13 cellular contexts compared by ENCODE assay signal in genomic region chr11:2388431-2389024, GRCh38. TPM values are rescaled to one million over a fixed set of nuclear protein-coding genes. Genes with fewer than 3 reads are reported as not detected.
DNase-seq lines count a peak whose midpoint lies in the region; ATAC-seq and TF ChIP-seq lines count a peak whose summit lies in the region.
"Had no signal": no experiment of that assay in that cellular context is flagged by ENCODE, and none has a peak within 500 bp of the region (broad histone marks: within the 10 kb centered on the region; RNA-seq: fewer than 3 reads in every experiment).

No MANE protein-coding gene starts in this region.

- H3K27ac Mint-ChIP-seq in activated CD8-positive, alpha-beta memory T cell treated with anti-CD3 and anti-CD28 coated beads, Interleukin-2, amount 10 ng/mL, durations not matched to agents 7 days and 5 days: peak overlapping the region; percentile 72
- peak overlapping the region; percentile 88 for H3K27ac Mint-ChIP-seq in central memory CD8-positive, alpha-beta T cell (ENCODE audit: low read depth)
- peak overlapping the region in 6 of 10 donors; percentile 36 to 90 (median 70) for H3K27ac Mint-ChIP-seq in naive thymus-derived CD8-positive, alpha-beta T cell

- no peak for DNase-seq in activated CD8-positive, alpha-beta memory T cell treated with anti-CD3 and anti-CD28 coated beads, Interleukin-2, amount 10 ng/mL, durations not matched to agents 7 days and 5 days
- no peak for DNase-seq in activated CD8-positive, alpha-beta memory T cell treated with anti-CD3 and anti-CD28 coated beads for 24 hours
- DNase-seq in central memory CD8-positive, alpha-beta T cell (ENCODE audit: low spot score in 2 of 2): no peak
- DNase-seq in naive thymus-derived CD8-positive, alpha-beta T cell: no peak
- DNase-seq in tibial nerve (ENCODE audit: low spot score in 2 of 2): no peak
- no peak for DNase-seq in brain microvascular endothelial cell
- DNase-seq in SJCRH30: no peak
- DNase-seq in germinal center (ENCODE audit: low spot score): no peak
- DNase-seq: aorta, NCI-H2029 treated with DMSO at 0.1 percent for 48 hours, PC-3, T-helper 9 cell had no signal

- H3K27me3 ChIP-seq in tibial nerve (no peaks in the 10 kb centered on the region), brain microvascular endothelial cell (replicated peaks) (no peaks in the 10 kb centered on the region), SJCRH30 (no peaks in the 10 kb centered on the region)
- H3K27me3 ChIP-seq: pancreas had no signal

- H3K4me1 ChIP-seq in tibial nerve: peaks cover 10 to 100% (median 86%) of the 10 kb centered on the region in 4 donors
- H3K4me1 ChIP-seq in SJCRH30: peaks cover 21% of the 10 kb centered on the region; the same call in 1 of the 2 replicates

- no peak for TF ChIP-seq CTCF in tibial nerve (IDR thresholded peaks at IDR 0.05)
- TF ChIP-seq CTCF in brain microvascular endothelial cell (IDR thresholded peaks at IDR 0.05; ENCODE audit: low read depth, low read length, missing control alignments): no peak

- TF ChIP-seq POLR2A in tibial nerve (IDR thresholded peaks at IDR 0.05): no peak

- CTCF ChIA-PET in activated CD8-positive, alpha-beta memory T cell treated with anti-CD3 and anti-CD28 coated beads, Interleukin-2, amount 10 ng/mL, durations not matched to agents 7 days and 5 days (lab: Charles Lee): interaction anchor here (1.3 to 3.4 kb wide), 5 partner anchors 11 to 86 kb away, joined by 3 to 37 read pairs (median 18); partner anchors contain the start of genes CD81 and TSSC4

- H3K4me3 ChIP-seq in tibial nerve (no peak overlapping the region), brain microvascular endothelial cell (ENCODE audit: low read depth, low read length) (no peak overlapping the region), SJCRH30 (no peak overlapping the region)
- H3K4me3 ChIP-seq: pancreas had no signal

- H3K4me3 Mint-ChIP-seq in activated CD8-positive, alpha-beta memory T cell treated with anti-CD3 and anti-CD28 coated beads, Interleukin-2, amount 10 ng/mL, durations not matched to agents 7 days and 5 days: no peak overlapping the region
- peak overlapping the region; percentile 68 for H3K4me3 Mint-ChIP-seq in central memory CD8-positive, alpha-beta T cell
- no peak overlapping the region for H3K4me3 Mint-ChIP-seq in naive thymus-derived CD8-positive, alpha-beta T cell

- H3K36me3 ChIP-seq in tibial nerve (peaks cover 0 to 36% (median 7%) of the 10 kb centered on the region in 3 donors), brain microvascular endothelial cell (replicated peaks) (peaks cover 20% of the 10 kb centered on the region), SJCRH30 (no peaks in the 10 kb centered on the region)

- H3K27me3 Mint-ChIP-seq in activated CD8-positive, alpha-beta memory T cell treated with anti-CD3 and anti-CD28 coated beads, Interleukin-2, amount 10 ng/mL, durations not matched to agents 7 days and 5 days: no peaks in the 10 kb centered on the region
- no peaks in the 10 kb centered on the region for H3K27me3 Mint-ChIP-seq in central memory CD8-positive, alpha-beta T cell
- H3K27me3 Mint-ChIP-seq in naive thymus-derived CD8-positive, alpha-beta T cell: no peaks in the 10 kb centered on the region

- POLR2A ChIA-PET in naive thymus-derived CD8-positive, alpha-beta T cell (lab: Charles Lee): interaction anchor here (0.5 to 2.9 kb wide), 3 partner anchors 11 to 24 kb away, joined by 4 to 18 read pairs (median 11); partner anchors contain the start of genes CD81 and TSSC4

- H3K4me1 Mint-ChIP-seq in activated CD8-positive, alpha-beta memory T cell treated with anti-CD3 and anti-CD28 coated beads, Interleukin-2, amount 10 ng/mL, durations not matched to agents 7 days and 5 days: peaks cover 63% of the 10 kb centered on the region
- H3K4me1 Mint-ChIP-seq in central memory CD8-positive, alpha-beta T cell: peaks cover 48% of the 10 kb centered on the region
- peaks cover 24 to 64% (median 58%) of the 10 kb centered on the region in 4 donors for H3K4me1 Mint-ChIP-seq in naive thymus-derived CD8-positive, alpha-beta T cell

- H3K27ac ChIP-seq in tibial nerve (peak overlapping the region in 3 of 4 donors; percentile 74 to 75 (median 74)), brain microvascular endothelial cell (no peak overlapping the region), SJCRH30 (no peak overlapping the region)

- H3K9me3 Mint-ChIP-seq in activated CD8-positive, alpha-beta memory T cell treated with anti-CD3 and anti-CD28 coated beads, Interleukin-2, amount 10 ng/mL, durations not matched to agents 7 days and 5 days (ENCODE audit: low read depth): no peaks in the 10 kb centered on the region
- no peaks in the 10 kb centered on the region for H3K9me3 Mint-ChIP-seq in central memory CD8-positive, alpha-beta T cell
- H3K9me3 Mint-ChIP-seq in naive thymus-derived CD8-positive, alpha-beta T cell: no peaks in the 10 kb centered on the region

- TF ChIP-seq EP300 in tibial nerve (IDR thresholded peaks at IDR 0.05): no peak

- no peak for ATAC-seq in activated CD8-positive, alpha-beta memory T cell treated with anti-CD3 and anti-CD28 coated beads, Interleukin-2, amount 10 ng/mL, durations not matched to agents 7 days and 5 days
- ATAC-seq in central memory CD8-positive, alpha-beta T cell (replicated peaks; ENCODE audit: extremely low read depth, poor library complexity, severe bottlenecking): no peak
- no peak for ATAC-seq in naive thymus-derived CD8-positive, alpha-beta T cell
- ATAC-seq: pancreas, PC-3 had no signal

- WGBS in tibial nerve, 2 donors: 69 to 81% methylated on average over 6 to 11 of the region's 12 CpGs

- H3K9me3 ChIP-seq in tibial nerve (no peaks in the 10 kb centered on the region), SJCRH30 (replicated peaks) (no peaks in the 10 kb centered on the region)
- H3K9me3 ChIP-seq: pancreas had no signal

- in situ Hi-C loops in brain microvascular endothelial cell (cut with HindIII; ENCODE audit: low pct_ligation_motif_present, low sequenced_read_pairs): no loop called here

- H3K36me3 Mint-ChIP-seq in activated CD8-positive, alpha-beta memory T cell treated with anti-CD3 and anti-CD28 coated beads, Interleukin-2, amount 10 ng/mL, durations not matched to agents 7 days and 5 days: peaks cover 2% of the 10 kb centered on the region
- H3K36me3 Mint-ChIP-seq in central memory CD8-positive, alpha-beta T cell (ENCODE audit: insufficient read depth): peaks cover 48% of the 10 kb centered on the region
- peaks cover 0 to 3% (median 0%) of the 10 kb centered on the region in 3 donors for H3K36me3 Mint-ChIP-seq in naive thymus-derived CD8-positive, alpha-beta T cell

RNA-seq across cellular contexts. Expression of gene CD81, which starts 11.4 kb away (rescaled TPM):
- 100 to 1,000 TPM; 162 to 192 TPM for total RNA-seq in activated CD8-positive, alpha-beta memory T cell treated with anti-CD3 and anti-CD28 coated beads, Interleukin-2, amount 10 ng/mL, durations not matched to agents 7 days and 5 days
- 10 to 100 TPM; 83.1 to 92.1 TPM for total RNA-seq in naive thymus-derived CD8-positive, alpha-beta T cell
- polyA plus RNA-seq in naive thymus-derived CD8-positive, alpha-beta T cell: 10 to 100 TPM; 15.3 to 62.0 (median 42.1) TPM
- total RNA-seq in tibial nerve: 100 to 1,000 TPM; 650 to 822 (median 674) TPM
- total RNA-seq in SJCRH30 (2014; rRNA removed; shearing (Covaris generic)): 95.3 and 97.7 TPM in 2 replicates

RNA-seq across cellular contexts. Expression of gene TSSC4, which starts 12.0 kb away (rescaled TPM):
- total RNA-seq in activated CD8-positive, alpha-beta memory T cell treated with anti-CD3 and anti-CD28 coated beads, Interleukin-2, amount 10 ng/mL, durations not matched to agents 7 days and 5 days: 10 to 100 TPM; 48.4 to 52.1 TPM
- 10 to 100 TPM; 56.6 to 65.6 TPM for total RNA-seq in naive thymus-derived CD8-positive, alpha-beta T cell
- 10 to 100 TPM; 49.0 to 68.3 (median 54.7) TPM for polyA plus RNA-seq in naive thymus-derived CD8-positive, alpha-beta T cell
- total RNA-seq in tibial nerve: 10 to 100 TPM; 44.8 to 54.3 (median 49.1) TPM
- total RNA-seq in SJCRH30 (2014; rRNA removed; shearing (Covaris generic)): 26.7 and 31.1 TPM in 2 replicates

RNA-seq across cellular contexts. Expression of gene TRPM5, which starts 55.8 kb away (rescaled TPM):
- not detected for total RNA-seq in activated CD8-positive, alpha-beta memory T cell treated with anti-CD3 and anti-CD28 coated beads, Interleukin-2, amount 10 ng/mL, durations not matched to agents 7 days and 5 days
- under 1 TPM; 0.60 to 0.69 TPM for total RNA-seq in naive thymus-derived CD8-positive, alpha-beta T cell
- not detected for polyA plus RNA-seq in naive thymus-derived CD8-positive, alpha-beta T cell
- not detected for total RNA-seq in tibial nerve
- not detected in 2 replicates for total RNA-seq in SJCRH30 (2014; rRNA removed; shearing (Covaris generic))
- total RNA-seq: aorta, PC-3 had no signal

RNA-seq across cellular contexts. Expression of gene KCNQ1, which starts 56.3 kb away (rescaled TPM):
- total RNA-seq in activated CD8-positive, alpha-beta memory T cell treated with anti-CD3 and anti-CD28 coated beads, Interleukin-2, amount 10 ng/mL, durations not matched to agents 7 days and 5 days: 1 to 10 TPM; 4.3 to 9.2 TPM
- total RNA-seq in naive thymus-derived CD8-positive, alpha-beta T cell: 10 to 100 TPM; 23.5 to 25.1 TPM
- polyA plus RNA-seq in naive thymus-derived CD8-positive, alpha-beta T cell: 10 to 100 TPM in 2 of 3 donors, 1 to 10 TPM in 1; 8.7 to 22.9 (median 10.4) TPM
- 10 to 100 TPM in 1 of 4 donors, 1 to 10 TPM in 3; 3.5 to 11.4 (median 7.5) TPM for total RNA-seq in tibial nerve
- total RNA-seq in SJCRH30 (2014; rRNA removed; shearing (Covaris generic)): not detected in 2 replicates

Comparison
In these comparisons a context has a peak if more than half of its experiments do, and no peak if none do; other contexts are left out.
1. H3K27ac ChIP-seq: peak in tibial nerve (3 of 4); none in brain microvascular endothelial cell (single experiment) and SJCRH30 (single experiment).
2. Peak in every context shown above with its lines, with median percentiles within 50 percentile points of each other: H3K27ac Mint-ChIP-seq.